Comparison of ENCODE assay signal across 23 cellular contexts in the genomic region with DNA sequence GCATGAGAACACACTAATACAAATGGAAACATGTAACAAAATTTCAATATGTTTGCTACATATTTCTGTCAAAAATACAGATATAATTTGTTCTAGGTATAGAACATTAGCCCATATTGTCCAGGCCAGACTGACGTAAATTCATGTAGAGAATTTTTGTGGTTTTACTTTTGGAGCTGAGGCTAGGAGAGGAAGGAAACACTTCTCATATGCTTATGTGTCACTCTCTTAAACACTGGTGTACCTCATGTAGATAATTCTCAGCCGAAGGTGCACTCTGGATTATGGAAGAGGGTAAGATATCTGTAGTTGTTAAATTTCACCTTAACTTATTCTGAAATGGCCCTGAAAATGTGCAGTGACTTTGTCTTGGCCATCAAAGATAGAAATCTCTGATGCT.
DNase-seq lines count a peak whose midpoint lies in the region; ATAC-seq and TF ChIP-seq lines count a peak whose summit lies in the region.
"Had no signal": no experiment of that assay in that cellular context is flagged by ENCODE, and none has a peak within 500 bp of the region (broad histone marks: within the 10 kb centered on the region; RNA-seq: fewer than 3 reads in every experiment).

No MANE protein-coding gene starts in this region.

- H3K18ac ChIP-seq in mesenchymal stem cell (ENCODE audit: low read depth in 1 of 2, low read length in 2 of 2), result no peak overlapping the region

- H3K9ac ChIP-seq in BLaER1 (no peak overlapping the region), KMS-11 (peak overlapping the region; percentile 8; the same call in 1 of the 2 replicates), OCI-LY1 (ENCODE audit: low read length) (no peak overlapping the region), mesenchymal stem cell (ENCODE audit: low read length) (no peak overlapping the region)

- H3K4me1 ChIP-seq in BLaER1 (peaks cover 20% of the 10 kb centered on the region), KMS-11 (ENCODE audit: low read depth, poor library complexity, severe bottlenecking) (peaks cover 100% of the 10 kb centered on the region), OCI-LY1 (ENCODE audit: insufficient read depth, low read length, severe bottlenecking) (peaks cover 55% of the 10 kb centered on the region), mesenchymal stem cell (ENCODE audit: control insufficient read depth, insufficient read depth, low read depth, low read length) (no peaks in the 10 kb centered on the region)
- H3K4me1 ChIP-seq: Peyer's patch had no signal

- H3K36me3 ChIP-seq in BLaER1 (no peaks in the 10 kb centered on the region), KMS-11 (ENCODE audit: insufficient read depth) (no peaks in the 10 kb centered on the region), OCI-LY1 (ENCODE audit: insufficient read depth, low read length) (peaks cover 12% of the 10 kb centered on the region; the same call in 1 of the 2 replicates), mesenchymal stem cell (ENCODE audit: control insufficient read depth in 1 of 2, insufficient read depth in 2 of 2, low read depth in 1 of 2, low read length in 2 of 2) (no peaks in the 10 kb centered on the region)
- H3K36me3 ChIP-seq: Peyer's patch had no signal

- no peak overlapping the region for H2BK5ac ChIP-seq in mesenchymal stem cell (ENCODE audit: low read depth, low read length, poor library complexity, severe bottlenecking)

- H2AK5ac ChIP-seq in mesenchymal stem cell (ENCODE audit: low read length, severe bottlenecking), result no peak overlapping the region

- H2AFZ ChIP-seq in KMS-11 (ENCODE audit: low read depth) (no peak overlapping the region), OCI-LY1 (ENCODE audit: low read length) (no peak overlapping the region), mesenchymal stem cell (ENCODE audit: low read depth, low read length) (no peak overlapping the region)

- no peaks in the 10 kb centered on the region for H3K9me2 ChIP-seq in OCI-LY1 (ENCODE audit: low read depth, low read length)

- no peak overlapping the region for H2BK15ac ChIP-seq in mesenchymal stem cell (ENCODE audit: low read depth, poor library complexity, severe bottlenecking)

- no peak overlapping the region for H3K23ac ChIP-seq in mesenchymal stem cell (ENCODE audit: low read length in 2 of 2)

- H3K79me2 ChIP-seq in KMS-11 (ENCODE audit: insufficient read depth, low read depth) (peaks cover 48% of the 10 kb centered on the region), OCI-LY1 (ENCODE audit: insufficient read depth, low read length) (no peaks in the 10 kb centered on the region)

- H3K4me2 ChIP-seq in BLaER1, result peak overlapping the region; percentile 37
- H3K4me2 ChIP-seq in KMS-11, result peak overlapping the region; percentile 72
- H3K4me2 ChIP-seq in OCI-LY1 (ENCODE audit: low read length), result peak overlapping the region; percentile 12; the same call in 1 of the 2 replicates
- no peak overlapping the region for H3K4me2 ChIP-seq in mesenchymal stem cell (ENCODE audit: low read length, poor library complexity, severe bottlenecking)

- H3K27ac ChIP-seq in BLaER1, result no peak overlapping the region
- H3K27ac ChIP-seq in KMS-11, result peak overlapping the region; percentile 74
- H3K27ac ChIP-seq in OCI-LY1 (ENCODE audit: low read depth, low read length, poor library complexity, severe bottlenecking), result peak overlapping the region; percentile 67
- no peak overlapping the region for H3K27ac ChIP-seq in mesenchymal stem cell (ENCODE audit: low read length, poor library complexity, severe bottlenecking)
- H3K27ac ChIP-seq: HL-60, Peyer's patch had no signal

- H3K27me3 ChIP-seq in BLaER1 (no peaks in the 10 kb centered on the region), KMS-11 (ENCODE audit: insufficient read depth, low read depth) (no peaks in the 10 kb centered on the region), OCI-LY1 (ENCODE audit: insufficient read depth, low read length) (no peaks in the 10 kb centered on the region), mesenchymal stem cell (ENCODE audit: control insufficient read depth in 1 of 2, insufficient read depth in 1 of 2, low read length in 2 of 2) (no peaks in the 10 kb centered on the region)
- H3K27me3 ChIP-seq: Peyer's patch had no signal

- H4K20me1 ChIP-seq in BLaER1 (no peaks in the 10 kb centered on the region), KMS-11 (ENCODE audit: insufficient read depth) (no peaks in the 10 kb centered on the region), OCI-LY1 (ENCODE audit: insufficient read depth, low read length) (no peaks in the 10 kb centered on the region)

- no peak overlapping the region for H3K4ac ChIP-seq in mesenchymal stem cell (ENCODE audit: low read depth in 1 of 2, low read length in 2 of 2)

- no peak for ATAC-seq in GM18870 (IDR thresholded peaks at IDR 0.05; ENCODE audit: unreplicated experiment)

- no peak overlapping the region for H4K91ac ChIP-seq in mesenchymal stem cell (ENCODE audit: low read length)

- H2BK12ac ChIP-seq in mesenchymal stem cell (ENCODE audit: low read length in 2 of 2), result no peak overlapping the region

- WGBS in mesenchymal stem cell, result 61% methylated on average over 2 of the region's 2 CpGs

- TF ChIP-seq CTCF in KMS-11 (conservative IDR thresholded peaks at IDR 0.05; ENCODE audit: low read depth, low read length), result no peak
- TF ChIP-seq CTCF in OCI-LY1 (IDR thresholded peaks at IDR 0.05; ENCODE audit: low read length), result no peak

- H3F3A ChIP-seq in OCI-LY1 (ENCODE audit: insufficient read depth, low read length), result no peaks in the 10 kb centered on the region

- H4K8ac ChIP-seq in mesenchymal stem cell (ENCODE audit: low read length), result no peak overlapping the region

- peak; percentile 21 for DNase-seq in mesenchymal stem cell
- DNase-seq in NCI-H748 treated with DMSO at 0.1 percent for 48 hours (lab: John Stamatoyannopoulos, UW), result no peak
- no peak for DNase-seq in activated CD4-positive, alpha-beta T cell treated with anti-CD3 and anti-CD28 coated beads for 1 hour
- DNase-seq: C1 segment of cervical spinal cord; CD8-positive, alpha-beta memory T cell; DMS 273 treated with DMSO at 0.1 percent for 48 hours; DMS79; EL; GDM1; NCI-H1092; NCI-H1417 treated with DMSO at 0.1 percent for 48 hours; NCI-H1694 treated with DMSO at 0.1 percent for 48 hours; NCI-H2081; NCI-H2227 treated with DMSO at 0.1 percent for 48 hours; NCI-H526 treated with DMSO at 0.1 percent for 48 hours; OCI-M1; Peyer's patch; SHP77 treated with DMSO at 0.1 percent for 48 hours had no signal

- H3K14ac ChIP-seq in mesenchymal stem cell (ENCODE audit: low read length in 2 of 2), result no peak overlapping the region

- peaks cover 12% of the 10 kb centered on the region for H3K9me3 ChIP-seq in BLaER1
- no peaks in the 10 kb centered on the region; the same call in 1 of the 2 replicates for H3K9me3 ChIP-seq in OCI-LY1 (ENCODE audit: low read length)
- H3K9me3 ChIP-seq in mesenchymal stem cell (ENCODE audit: control insufficient read depth, low read length), result no peaks in the 10 kb centered on the region
- H3K9me3 ChIP-seq: Peyer's patch had no signal

- H3K79me1 ChIP-seq in mesenchymal stem cell (replicated peaks; ENCODE audit: low read length, poor library complexity, severe bottlenecking), result no peaks in the 10 kb centered on the region

- no peak overlapping the region for H3K4me3 ChIP-seq in BLaER1
- H3K4me3 ChIP-seq in KMS-11 (IDR thresholded peaks at IDR 0.05; ENCODE audit: insufficient read depth, low read depth, low read length), result no peak overlapping the region
- no peak overlapping the region for H3K4me3 ChIP-seq in OCI-LY1 (ENCODE audit: low read depth, low read length, poor library complexity, severe bottlenecking)
- H3K4me3 ChIP-seq in mesenchymal stem cell (ENCODE audit: insufficient read depth in 1 of 2, low read depth in 1 of 2, low read length in 2 of 2), result no peak overlapping the region
- H3K4me3 ChIP-seq: Peyer's patch had no signal

- H2BK120ac ChIP-seq in mesenchymal stem cell (ENCODE audit: low read depth, low read length), result no peak overlapping the region

Comparison
In these comparisons a context has a peak if more than half of its experiments do, and no peak if none do; other contexts are left out.
1. H3K27ac ChIP-seq: peak in KMS-11 (single experiment) and OCI-LY1 (single experiment); none in BLaER1 (single experiment) and mesenchymal stem cell (single experiment).